ENCODE assay signal across 22 cellular contexts in genomic region chr7:19852192-19852591, GRCh38.
"Had no signal": no experiment of that assay in that cellular context is flagged by ENCODE, and none has a peak within 500 bp of the region (broad histone marks: within the 10 kb centered on the region; RNA-seq: fewer than 3 reads in every experiment).

No MANE protein-coding gene starts in this region.

- H3K27me3 ChIP-seq: breast epithelium, esophagus muscularis mucosa, neural progenitor cell, sigmoid colon, transverse colon had no signal

- H3K9me3 ChIP-seq: breast epithelium, esophagus muscularis mucosa, left ventricle myocardium inferior, sigmoid colon, transverse colon had no signal

- H3K4me2 ChIP-seq: neural progenitor cell had no signal

- H3K36me3 ChIP-seq: breast epithelium, esophagus muscularis mucosa, left ventricle myocardium inferior, neural progenitor cell, sigmoid colon, transverse colon had no signal

- H3K27ac ChIP-seq: breast epithelium, coronary artery, esophagus muscularis mucosa, left ventricle myocardium inferior, neural progenitor cell, sigmoid colon, transverse colon had no signal

- H2AFZ ChIP-seq: neural progenitor cell had no signal

- ATAC-seq: naive thymus-derived CD4-positive, alpha-beta T cell; stimulated activated naive B cell treated with anti-CD40 and anti-IgM and Interleukin-4, amounts not matched to agents 10 μg/mL and 1 μg/mL and 100 μg/mL, for 72 hours had no signal

- H3K4me1 ChIP-seq: breast epithelium, esophagus muscularis mucosa, left ventricle myocardium inferior, neural progenitor cell, sigmoid colon, transverse colon had no signal

- H3K4me3 ChIP-seq: breast epithelium, coronary artery, esophagus muscularis mucosa, left ventricle myocardium inferior, neural progenitor cell, sigmoid colon, transverse colon had no signal

- DNase-seq: activated CD4-positive, alpha-beta T cell treated with anti-CD3 and anti-CD28 coated beads for 4 hours; activated CD4-positive, alpha-beta T cell treated with anti-CD3 and anti-CD28 coated beads, Interleukin-2, amount 50 U/mL, for 48 hours; activated CD4-positive, CD25-positive, alpha-beta regulatory T cell; activated naive CD4-positive, alpha-beta T cell treated with anti-CD3 and anti-CD28 coated beads for 36 hours; activated naive CD8-positive, alpha-beta T cell treated with anti-CD3 and anti-CD28 coated beads, Interleukin-2, amount 10 ng/mL, durations not matched to agents 7 days and 5 days; activated T-cell treated with anti-CD3 and anti-CD28 coated beads, Interleukin-2, amount 50 U/mL, for 48 hours; amniotic stem cell; glutamatergic neuron; hippocampal formation; kidney glomerular epithelial cell; left ventricle myocardium inferior; naive thymus-derived CD4-positive, alpha-beta T cell; posterior cingulate gyrus; sigmoid colon; stimulated activated CD4-positive, alpha-beta T cell treated with anti-CD3 and anti-CD28 coated beads, Interleukin-2, amount 100 ng/mL, for 48 hours; stimulated activated CD8-positive, alpha-beta memory T cell treated with anti-CD3 and anti-CD28 coated beads, Interleukin-4, amount 100 ng/mL, for 48 hours; stimulated activated naive B cell treated with anti-CD40 and anti-IgM and Interleukin-4, amounts not matched to agents 10 μg/mL and 1 μg/mL and 100 μg/mL, for 72 hours; transverse colon had no signal
